8 cellular contexts compared by ENCODE assay signal in genomic region chr6:156777866-156778614, GRCh38. TPM values are rescaled to one million over a fixed set of nuclear protein-coding genes. Genes with fewer than 3 reads are reported as not detected.
A peak's percentile ranks its signal among the peaks of the same experiment; 100 is the strongest.
DNase-seq lines count a peak whose midpoint lies in the region; TF ChIP-seq lines count a peak whose summit lies in the region.

No MANE protein-coding gene starts in this region.

- H3K4me1 Mint-ChIP-seq in mesothelial cell of epicardium = peaks cover 60% of the 10 kb centered on the region

- H3K9me3 Mint-ChIP-seq in mesothelial cell of epicardium = no peaks in the 10 kb centered on the region

- no peaks in the 10 kb centered on the region for H3K4me1 ChIP-seq in effector memory CD4-positive, alpha-beta T cell (ENCODE audit: control insufficient read depth, insufficient read depth, low read length, poor library complexity, severe bottlenecking)

- peak overlapping the region; percentile 91 for H3K27ac Mint-ChIP-seq in mesothelial cell of epicardium

- no peaks in the 10 kb centered on the region for H3K27me3 ChIP-seq in H7 (ENCODE audit: control insufficient read depth, insufficient read depth, low read length)
- no peaks in the 10 kb centered on the region for H3K27me3 ChIP-seq in effector memory CD4-positive, alpha-beta T cell (replicated peaks; ENCODE audit: control insufficient read depth, insufficient read depth, low read length, poor library complexity, severe bottlenecking)

- peaks cover 2% of the 10 kb centered on the region for H3K27me3 Mint-ChIP-seq in mesothelial cell of epicardium (ENCODE audit: low read depth)

- H3K36me3 ChIP-seq in H7 (replicated peaks; ENCODE audit: control insufficient read depth, insufficient read depth, low read length) = no peaks in the 10 kb centered on the region
- no peaks in the 10 kb centered on the region for H3K36me3 ChIP-seq in effector memory CD4-positive, alpha-beta T cell (ENCODE audit: control insufficient read depth, insufficient read depth, low read length)

- H3K4me3 ChIP-seq in H7 (ENCODE audit: insufficient read depth, low read depth, low read length) = peak overlapping the region; percentile 89
- H3K4me3 ChIP-seq in effector memory CD4-positive, alpha-beta T cell (ENCODE audit: insufficient read depth, low read depth, low read length, poor library complexity, severe bottlenecking) = peak overlapping the region; percentile 87

- H3K9me3 ChIP-seq in effector memory CD4-positive, alpha-beta T cell (ENCODE audit: control insufficient read depth, low read length) = no peaks in the 10 kb centered on the region

- no peaks in the 10 kb centered on the region for H3K36me3 Mint-ChIP-seq in mesothelial cell of epicardium

- peak overlapping the region; percentile 79 for H3K27ac ChIP-seq in effector memory CD4-positive, alpha-beta T cell (ENCODE audit: insufficient read depth, low read length, poor library complexity, severe bottlenecking)

- peak overlapping the region; percentile 82 for H3K4me3 Mint-ChIP-seq in mesothelial cell of epicardium

- TF ChIP-seq CTCF in mesothelial cell of epicardium (IDR thresholded peaks at IDR 0.05; ENCODE audit: unreplicated experiment) = no peak

- peak; percentile 63 for DNase-seq in EL
- DNase-seq in H7 = peak; percentile 76
- peak; percentile 72 for DNase-seq in NCI-H1105 (lab: John Stamatoyannopoulos, UW)
- peak; percentile 58 to 62 for DNase-seq in activated CD4-positive, alpha-beta T cell treated with anti-CD3 and anti-CD28 coated beads, Interleukin-2, amount 50 U/mL, for 48 hours
- peak; percentile 49 to 50 (median 49) for DNase-seq in effector memory CD4-positive, alpha-beta T cell
- peak; percentile 34 to 64 for DNase-seq in mesothelial cell of epicardium (ENCODE audit: low spot score in 2 of 2, unreplicated experiment in 2 of 2)
- DNase-seq in stimulated activated CD8-positive, alpha-beta memory T cell treated with anti-CD3 and anti-CD28 coated beads, Interleukin-2, amount 100 ng/mL, for 48 hours (ENCODE audit: low read depth in 2 of 2) = peak; percentile 33 to 36
- no peak for DNase-seq in NCI-H2107 treated with DMSO at 0.1 percent for 48 hours (lab: John Stamatoyannopoulos, UW; ENCODE audit: unreplicated experiment)

RNA-seq across cellular contexts. Expression of gene ARID1B, which starts 0.9 kb away (rescaled TPM):
- total RNA-seq in H7 (2014; rRNA removed; shearing (Covaris generic)) = 20.9 and 27.8 TPM in 2 replicates
- 137 to 155 TPM (median 143 TPM) in 3 replicates for total RNA-seq in mesothelial cell of epicardium
